17 cellular contexts compared by ENCODE assay signal in genomic region chr16:50763211-50763610, GRCh38. TPM values are rescaled to one million over a fixed set of nuclear protein-coding genes. Genes with fewer than 3 reads are reported as not detected.
A peak's percentile ranks its signal among the peaks of the same experiment; 100 is the strongest.
DNase-seq lines count a peak whose midpoint lies in the region; ATAC-seq, FAIRE-seq and TF ChIP-seq lines count a peak whose summit lies in the region.
"Had no signal": no experiment of that assay in that cellular context is flagged by ENCODE, and none has a peak within 500 bp of the region (broad histone marks: within the 10 kb centered on the region; RNA-seq: fewer than 3 reads in every experiment).

No MANE protein-coding gene starts in this region.

- POLR2A ChIA-PET in A549 (lab: Yijun Ruan, JAX) = no interaction called here
- POLR2A ChIA-PET in CD4-positive, alpha-beta memory T cell (lab: Charles Lee; ENCODE audit: partially characterized antibody) = interaction anchor here (1.3 kb wide), 2 partner anchors 11 to 22 kb away, joined by 3 to 5 read pairs; partner anchors contain the start of gene CYLD
- POLR2A ChIA-PET in T-cell (lab: Charles Lee) = no interaction called here
- POLR2A ChIA-PET in HEK293T (lab: Yijun Ruan, JAX) = no interaction called here

- no peak for TF ChIP-seq RAD21 in A549 (conservative IDR thresholded peaks at IDR 0.05 in 1 of 2, IDR thresholded peaks at IDR 0.05 in 1 of 2)

- CTCF ChIA-PET in A549 (lab: Yijun Ruan, JAX) (no interaction called here), T-cell (lab: Charles Lee) (interaction anchor here in 1 of 2 donors (0.8 kb wide), 1 partner anchor 43 kb away, joined by 3 read pairs; no protein-coding TSS in a partner anchor), HEK293T (lab: Yijun Ruan, JAX) (no interaction called here)
- CTCF ChIA-PET in CD4-positive, alpha-beta memory T cell (lab: Charles Lee; ENCODE audit: partially characterized antibody) = interaction anchor here (1.0 to 1.7 kb wide), 5 partner anchors 16 to 96 kb away, joined by 3 to 8 read pairs (median 4); no protein-coding TSS in a partner anchor

- peak overlapping the region in 7 of 8 donors; percentile 6 to 79 (median 71) for H3K4me3 Mint-ChIP-seq in CD4-positive, alpha-beta memory T cell
- peak overlapping the region; percentile 2 to 68 (median 44) for H3K4me3 Mint-ChIP-seq in T-cell
- no peak overlapping the region for H3K4me3 Mint-ChIP-seq in stimulated activated effector memory CD8-positive, alpha-beta T cell treated with anti-CD3 and anti-CD28 coated beads, Interleukin-12 subunit alpha, Interleukin-12 subunit beta, amount 100 ng/mL, for 72 hours
- H3K4me3 Mint-ChIP-seq: activated CD4-positive, alpha-beta T cell treated with anti-CD3 and anti-CD28 coated beads, Interleukin-2, amount 10 ng/mL, durations not matched to agents 7 days and 5 days; endodermal cell had no signal

- H3K27me3 Mint-ChIP-seq in CD4-positive, alpha-beta memory T cell = no peaks in the 10 kb centered on the region
- H3K27me3 Mint-ChIP-seq in T-cell = no peaks in the 10 kb centered on the region
- H3K27me3 Mint-ChIP-seq: activated CD4-positive, alpha-beta T cell treated with anti-CD3 and anti-CD28 coated beads, Interleukin-2, amount 10 ng/mL, durations not matched to agents 7 days and 5 days had no signal

- 85% methylated on average over 2 of the region's 2 CpGs for WGBS in A549 (ENCODE audit: missing lambda C conversion rate)

- no peak for TF ChIP-seq EP300 in A549 (IDR thresholded peaks at IDR 0.05)

- no peak overlapping the region for H3K4me3 ChIP-seq in A549
- H3K4me3 ChIP-seq in CD4-positive, alpha-beta memory T cell (ENCODE audit: low read length in 2 of 2) = no peak overlapping the region
- H3K4me3 ChIP-seq: gastrocnemius medialis, prostate gland had no signal

- H3K4me1 ChIP-seq in A549 = peaks cover 4% of the 10 kb centered on the region; the same call in 1 of the 3 replicates
- peaks cover 99% of the 10 kb centered on the region for H3K4me1 ChIP-seq in CD4-positive, alpha-beta memory T cell (ENCODE audit: insufficient read depth, low read length)
- H3K4me1 ChIP-seq: prostate gland had no signal

- TF ChIP-seq CTCF in A549 (IDR thresholded peaks at IDR 0.05) = no peak

- H3K4me1 Mint-ChIP-seq in CD4-positive, alpha-beta memory T cell = peaks cover 71 to 97% (median 84%) of the 10 kb centered on the region in 4 donors
- H3K4me1 Mint-ChIP-seq in T-cell = peaks cover 88 to 94% (median 92%) of the 10 kb centered on the region in 3 donors
- H3K4me1 Mint-ChIP-seq in stimulated activated effector memory CD8-positive, alpha-beta T cell treated with anti-CD3 and anti-CD28 coated beads, Interleukin-12 subunit alpha, Interleukin-12 subunit beta, amount 100 ng/mL, for 72 hours = peaks cover 71% of the 10 kb centered on the region

- H3K27me3 ChIP-seq in CD4-positive, alpha-beta memory T cell (ENCODE audit: insufficient read depth, low read length) = no peaks in the 10 kb centered on the region
- H3K27me3 ChIP-seq: gastrocnemius medialis had no signal

- H3K4me2 ChIP-seq in A549 = no peak overlapping the region

- no peak overlapping the region for H3K27ac ChIP-seq in A549
- no peak overlapping the region for H3K27ac ChIP-seq in CD4-positive, alpha-beta memory T cell (ENCODE audit: low read depth, low read length)
- H3K27ac ChIP-seq: prostate gland had no signal

- intact Hi-C loops in CD4-positive, alpha-beta memory T cell (cut with micrococcal nuclease) = loop anchor here (5.0 kb wide), 1 partner anchor 34 kb away; no protein-coding TSS in a partner anchor

- DNase-seq in A549 (ENCODE audit: low read depth in 1 of 2, low spot score in 1 of 2) (no peak), T-cell (no peak), erythroblast (lab: John Stamatoyannopoulos, UW) (peak; percentile 10 to 12), HEK293T (ENCODE audit: extremely low spot score) (no peak)
- DNase-seq in CD4-positive, alpha-beta memory T cell = no peak
- no peak for DNase-seq in stimulated activated effector memory CD8-positive, alpha-beta T cell treated with anti-CD3 and anti-CD28 coated beads, Interleukin-12 subunit alpha, Interleukin-12 subunit beta, amount 100 ng/mL, for 72 hours (ENCODE audit: low spot score in 2 of 2)
- no peak for DNase-seq in stimulated activated naive CD8-positive, alpha-beta T cell treated with anti-CD3 and anti-CD28 coated beads, Interleukin-15, Interleukin-2, amounts not matched to agents 100 U/mL and 50 U/mL, for 24 hours
- DNase-seq: activated CD4-positive, alpha-beta T cell treated with anti-CD3 and anti-CD28 coated beads, Interleukin-2, amount 10 ng/mL, durations not matched to agents 7 days and 5 days; activated T-cell treated with anti-CD3 and anti-CD28 coated beads, Interleukin-2, amount 50 U/mL, for 1 hour; aorta; Calu3; endodermal cell; gastrocnemius medialis; PC-3; stimulated activated CD8-positive, alpha-beta memory T cell treated with anti-CD3 and anti-CD28 coated beads, Interleukin-4, amount 100 ng/mL, for 48 hours had no signal

- H3K36me3 ChIP-seq in CD4-positive, alpha-beta memory T cell (ENCODE audit: insufficient read depth, low read length) = peaks cover 32% of the 10 kb centered on the region

- H3K27ac Mint-ChIP-seq in CD4-positive, alpha-beta memory T cell = peak overlapping the region in 5 of 7 donors; percentile 26 to 77 (median 47)
- H3K27ac Mint-ChIP-seq in T-cell = peak overlapping the region; percentile 68 to 78
- H3K27ac Mint-ChIP-seq in stimulated activated effector memory CD8-positive, alpha-beta T cell treated with anti-CD3 and anti-CD28 coated beads, Interleukin-12 subunit alpha, Interleukin-12 subunit beta, amount 100 ng/mL, for 72 hours = no peak overlapping the region
- H3K27ac Mint-ChIP-seq: activated CD4-positive, alpha-beta T cell treated with anti-CD3 and anti-CD28 coated beads, Interleukin-2, amount 10 ng/mL, durations not matched to agents 7 days and 5 days; endodermal cell had no signal

- H3K9me3 ChIP-seq in A549 = 0 out of 3 replicates have a peak, but pooled peaks cover 2% of the 10 kb centered on the region
- no peaks in the 10 kb centered on the region for H3K9me3 ChIP-seq in CD4-positive, alpha-beta memory T cell (ENCODE audit: control insufficient read depth in 1 of 2, low read length in 2 of 2)
- H3K9me3 ChIP-seq: gastrocnemius medialis, prostate gland had no signal

- H3K36me3 Mint-ChIP-seq in CD4-positive, alpha-beta memory T cell = peaks cover 77 to 79% of the 10 kb centered on the region in 2 donors
- peaks cover 70% of the 10 kb centered on the region for H3K36me3 Mint-ChIP-seq in T-cell
- H3K36me3 Mint-ChIP-seq in stimulated activated effector memory CD8-positive, alpha-beta T cell treated with anti-CD3 and anti-CD28 coated beads, Interleukin-12 subunit alpha, Interleukin-12 subunit beta, amount 100 ng/mL, for 72 hours = peaks cover 100% of the 10 kb centered on the region

- no peak for FAIRE-seq in A549 (lab: Jason Lieb, UNC)
- FAIRE-seq: G401.6 had no signal

- ATAC-seq in A549 (no peak), T-cell (replicated peaks in 1 of 4) (no peak)
- no peak for ATAC-seq in stimulated activated effector memory CD8-positive, alpha-beta T cell treated with anti-CD3 and anti-CD28 coated beads, Interleukin-12 subunit alpha, Interleukin-12 subunit beta, amount 100 ng/mL, for 72 hours
- no peak for ATAC-seq in stimulated activated naive CD8-positive, alpha-beta T cell treated with anti-CD3 and anti-CD28 coated beads, Interleukin-15, Interleukin-2, amounts not matched to agents 100 U/mL and 50 U/mL, for 24 hours
- ATAC-seq: gastrocnemius medialis, PC-3 had no signal

- TF ChIP-seq POLR2A in A549 (IDR thresholded peaks at IDR 0.05; ENCODE audit: low read length) = no peak
- no peak for TF ChIP-seq POLR2A in erythroblast (IDR thresholded peaks at IDR 0.05; ENCODE audit: low read length)

- H3K9me3 Mint-ChIP-seq in CD4-positive, alpha-beta memory T cell = peaks cover 0 to 8% (median 0%) of the 10 kb centered on the region in 8 donors
- H3K9me3 Mint-ChIP-seq in T-cell = peaks cover 0 to 11% (median 10%) of the 10 kb centered on the region in 3 donors
- peaks cover 10% of the 10 kb centered on the region for H3K9me3 Mint-ChIP-seq in stimulated activated effector memory CD8-positive, alpha-beta T cell treated with anti-CD3 and anti-CD28 coated beads, Interleukin-12 subunit alpha, Interleukin-12 subunit beta, amount 100 ng/mL, for 72 hours

TF ChIP-seq in A549, 52 proteins besides CTCF, POLR2A, EP300 and RAD21:
- TF ChIP-seq NFE2L2 (conservative IDR thresholded peaks at IDR 0.05; ENCODE audit: low read length) = peak; percentile 31; the same call in 1 of the 2 replicates
- no peak for TF ChIP-seq CBX8 (IDR thresholded peaks at IDR 0.05)
- peak; percentile 81 for TF ChIP-seq MAFK (IDR thresholded peaks at IDR 0.05; ENCODE audit: partially characterized antibody)

TF ChIP-seq in HEK293T, 16 proteins besides CTCF, POLR2A, EP300 and RAD21:
- TF ChIP-seq HDGF (IDR thresholded peaks at IDR 0.05; ENCODE audit: borderline replicate concordance) = no peak
- TF ChIP-seq CTBP1 (IDR thresholded peaks at IDR 0.05; ENCODE audit: borderline replicate concordance) = no peak
- no peak for TF ChIP-seq NFRKB (IDR thresholded peaks at IDR 0.05)
- TF ChIP-seq SP1 (IDR thresholded peaks at IDR 0.05) = no peak
- no peak for TF ChIP-seq SUZ12 (IDR thresholded peaks at IDR 0.05)
- TF ChIP-seq LEF1 (IDR thresholded peaks at IDR 0.05; ENCODE audit: borderline replicate concordance) = no peak
- no peak for TF ChIP-seq ZNF384 (IDR thresholded peaks at IDR 0.05)

RNA-seq across cellular contexts. Expression of gene CYLD, which starts 21.3 kb away (rescaled TPM):
- polyA plus RNA-seq in A549 (2011; rRNA removed) (11.2 and 12.7 TPM in 2 replicates), A549 (2017; fragmentation: RNase III; extraction: RNeasy Plus Mini Kit Qiagen cat#74134 plus additional on column Dnase treatment) (6.5 to 7.2 TPM (median 6.7 TPM) in 3 replicates)
- polyA plus RNA-seq in A549 (2012; cell fraction: cytosol; rRNA removed) = 2.7 and 3.0 TPM in 2 replicates
- polyA plus RNA-seq in A549 (2012; cell fraction: nucleus; rRNA removed) = 1.7 and 3.9 TPM in 2 replicates
- 10.3 and 11.6 TPM in 2 replicates for polyA minus RNA-seq in A549 (2011; rRNA and poly(A)+ RNA removed)
- total RNA-seq in CD4-positive, alpha-beta memory T cell = 100 to 1,000 TPM; 294 to 299 TPM
- 100 to 1,000 TPM; 206 to 255 TPM for polyA plus RNA-seq in CD4-positive, alpha-beta memory T cell
- total RNA-seq in T-cell = 100 to 1,000 TPM; 243 to 380 (median 294) TPM

Comparison
In these comparisons a context has a peak if more than half of its experiments do, and no peak if none do; other contexts are left out.
1. DNase-seq: peak in erythroblast (2 of 2); none in A549 (0 of 2), CD4-positive, alpha-beta memory T cell (0 of 5), T-cell (0 of 34), stimulated activated effector memory CD8-positive, alpha-beta T cell treated with anti-CD3 and anti-CD28 coated beads, Interleukin-12 subunit alpha, Interleukin-12 subunit beta, amount 100 ng/mL, for 72 hours (0 of 2), HEK293T (single experiment) and stimulated activated naive CD8-positive, alpha-beta T cell treated with anti-CD3 and anti-CD28 coated beads, Interleukin-15, Interleukin-2, amounts not matched to agents 100 U/mL and 50 U/mL, for 24 hours (single experiment).